ENCODE assay signal across 27 cellular contexts in genomic region chr9:12667892-12668291, GRCh38. TPM values are rescaled to one million over a fixed set of nuclear protein-coding genes. Genes with fewer than 3 reads are reported as not detected.
"Had no signal": no experiment of that assay in that cellular context is flagged by ENCODE, and none has a peak within 500 bp of the region (broad histone marks: within the 10 kb centered on the region; RNA-seq: fewer than 3 reads in every experiment).

No MANE protein-coding gene starts in this region.

- H3K27me3 Mint-ChIP-seq: naive B cell; natural killer cell treated with Interleukin-12 subunit alpha and Interleukin-12 subunit beta and Interleukin-15 and Interleukin-18, amount 100 ng/mL, for 72 hours; progenitor cell of endocrine pancreas; stimulated activated naive B cell treated with anti-CD40 and anti-IgM and Interleukin-4, amounts not matched to agents 10 μg/mL and 1 μg/mL and 100 μg/mL, for 72 hours had no signal

- DNase-seq: hypothalamus; immature natural killer cell; kidney; left colon; left lung; lower lobe of right lung; mesendoderm; naive B cell; ovary; right lobe of liver; stimulated activated CD4-positive, alpha-beta T cell treated with anti-CD3 and anti-CD28 coated beads, Interleukin-1b, Interleukin-23, amount 100 ng/mL, for 48 hours; stimulated activated CD4-positive, alpha-beta T cell treated with anti-CD3 and anti-CD28 coated beads, Interleukin-4, amount 100 ng/mL, for 1 hour; stimulated activated naive B cell treated with anti-CD40 and anti-IgM and Interleukin-4, amounts not matched to agents 10 μg/mL and 1 μg/mL and 100 μg/mL, for 72 hours; stimulated activated naive CD8-positive, alpha-beta T cell treated with anti-CD3 and anti-CD28 coated beads, Interleukin-15, Interleukin-2, amounts not matched to agents 100 U/mL and 50 U/mL, for 24 hours; stomach; tibial artery; upper lobe of right lung had no signal

- H3K4me1 Mint-ChIP-seq: immature natural killer cell; mesothelial cell of epicardium; naive B cell; stimulated activated naive B cell treated with anti-CD40 and anti-IgM and Interleukin-4, amounts not matched to agents 10 μg/mL and 1 μg/mL and 100 μg/mL, for 72 hours had no signal

- H3K4me3 ChIP-seq: left lung, lower lobe of right lung, ovary, right atrium auricular region, right lobe of liver, smooth muscle cell, stomach, suprapubic skin, thoracic aorta, tibial artery, upper lobe of right lung had no signal

- H3K4me3 Mint-ChIP-seq: immature natural killer cell; mesothelial cell of epicardium; naive B cell; natural killer cell treated with Interleukin-12 subunit alpha and Interleukin-12 subunit beta and Interleukin-15 and Interleukin-18, amount 100 ng/mL, for 72 hours; stimulated activated naive B cell treated with anti-CD40 and anti-IgM and Interleukin-4, amounts not matched to agents 10 μg/mL and 1 μg/mL and 100 μg/mL, for 72 hours had no signal

- H3K36me3 Mint-ChIP-seq: mesothelial cell of epicardium; naive B cell; stimulated activated naive B cell treated with anti-CD40 and anti-IgM and Interleukin-4, amounts not matched to agents 10 μg/mL and 1 μg/mL and 100 μg/mL, for 72 hours had no signal

- ATAC-seq: left colon; left lung; lower lobe of right lung; natural killer cell treated with Interleukin-12 subunit alpha and Interleukin-12 subunit beta and Interleukin-15 and Interleukin-18, amount 100 ng/mL, for 72 hours; right lobe of liver; stimulated activated naive B cell treated with anti-CD40 and anti-IgM and Interleukin-4, amounts not matched to agents 10 μg/mL and 1 μg/mL and 100 μg/mL, for 72 hours; stimulated activated naive CD8-positive, alpha-beta T cell treated with anti-CD3 and anti-CD28 coated beads, Interleukin-15, Interleukin-2, amounts not matched to agents 100 U/mL and 50 U/mL, for 24 hours; upper lobe of right lung had no signal

- H3K27ac Mint-ChIP-seq: immature natural killer cell; mesothelial cell of epicardium; naive B cell; natural killer cell treated with Interleukin-12 subunit alpha and Interleukin-12 subunit beta and Interleukin-15 and Interleukin-18, amount 100 ng/mL, for 72 hours; progenitor cell of endocrine pancreas; stimulated activated naive B cell treated with anti-CD40 and anti-IgM and Interleukin-4, amounts not matched to agents 10 μg/mL and 1 μg/mL and 100 μg/mL, for 72 hours had no signal

RNA-seq across cellular contexts. Expression of gene TYRP1, which starts 25.3 kb away (rescaled TPM):
- total RNA-seq: natural killer cell treated with Interleukin-12 subunit alpha and Interleukin-12 subunit beta and Interleukin-15 and Interleukin-18, amount 100 ng/mL, for 72 hours; ovary; progenitor cell of endocrine pancreas; right lobe of liver; skeletal muscle tissue had no signal
- polyA plus RNA-seq: immature natural killer cell, liver, neural cell had no signal
